In genomic region chr15:40754883-40755815, GRCh38 we compare ENCODE assay signal across 1 cellular context.
TF ChIP-seq lines count a peak whose summit lies in the region.

A gene with protein sequence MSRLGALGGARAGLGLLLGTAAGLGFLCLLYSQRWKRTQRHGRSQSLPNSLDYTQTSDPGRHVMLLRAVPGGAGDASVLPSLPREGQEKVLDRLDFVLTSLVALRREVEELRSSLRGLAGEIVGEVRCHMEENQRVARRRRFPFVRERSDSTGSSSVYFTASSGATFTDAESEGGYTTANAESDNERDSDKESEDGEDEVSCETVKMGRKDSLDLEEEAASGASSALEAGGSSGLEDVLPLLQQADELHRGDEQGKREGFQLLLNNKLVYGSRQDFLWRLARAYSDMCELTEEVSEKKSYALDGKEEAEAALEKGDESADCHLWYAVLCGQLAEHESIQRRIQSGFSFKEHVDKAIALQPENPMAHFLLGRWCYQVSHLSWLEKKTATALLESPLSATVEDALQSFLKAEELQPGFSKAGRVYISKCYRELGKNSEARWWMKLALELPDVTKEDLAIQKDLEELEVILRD (minus strand): TSS chr15:40755254. CDS start chr15:40754783, 471 bp downstream.

TF ChIP-seq in K562, 482 proteins besides CTCF, POLR2A, EP300 and RAD21 (continued from another document and continues in another):
- TF ChIP-seq ZNF12 (CRISPR knock-in tag; IDR thresholded peaks at IDR 0.05) (0 out of 2 replicates have a peak, but pooled peaks have one; percentile 12), MAZ (CRISPR knock-in tag; conservative IDR thresholded peaks at IDR 0.05 in 1 of 2, IDR thresholded peaks at IDR 0.05 in 1 of 2) (peak; percentile 72 to 96), ZNF561 (CRISPR knock-in tag; conservative IDR thresholded peaks at IDR 0.05) (no peak), TEAD4 (IDR thresholded peaks at IDR 0.05; ENCODE audit: low read length) (no peak), TEAD4 (CRISPR knock-in tag; IDR thresholded peaks at IDR 0.05; ENCODE audit: borderline replicate concordance) (no peak), ZNF584 (CRISPR knock-in tag; IDR thresholded peaks at IDR 0.05; ENCODE audit: low read depth) (no peak), ESRRB (CRISPR knock-in tag; IDR thresholded peaks at IDR 0.05; ENCODE audit: borderline replicate concordance) (no peak), ZNF609 (CRISPR knock-in tag; IDR thresholded peaks at IDR 0.05; ENCODE audit: borderline replicate concordance) (0 out of 2 replicates have a peak, but pooled peaks have one; percentile 38), ZBED1 (IDR thresholded peaks at IDR 0.05) (no peak), PREB (CRISPR knock-in tag; IDR thresholded peaks at IDR 0.05) (no peak), NRF1 (conservative IDR thresholded peaks at IDR 0.05 in 1 of 2, IDR thresholded peaks at IDR 0.05 in 1 of 2) (peak; percentile 83 to 84), E2F4 (CRISPR knock-in tag; IDR thresholded peaks at IDR 0.05; ENCODE audit: low read depth) (peak; percentile 53; the same call in 1 of the 2 replicates), ZNF766 (CRISPR knock-in tag; conservative IDR thresholded peaks at IDR 0.05) (no peak; the same call in 1 of the 2 replicates), PML (IDR thresholded peaks at IDR 0.05; ENCODE audit: low read length) (peak; percentile 81), ATF7 (IDR thresholded peaks at IDR 0.05) (peak; percentile 93), TAF1 (IDR thresholded peaks at IDR 0.05; ENCODE audit: control insufficient read depth, extremely low read depth, insufficient read depth, low read length, severe bottlenecking) (peak; percentile 87), NFRKB (IDR thresholded peaks at IDR 0.05; ENCODE audit: low read depth) (peak; percentile 97), BMI1 (IDR thresholded peaks at IDR 0.05; ENCODE audit: low read length) (no peak), E2F6 (IDR thresholded peaks at IDR 0.05; ENCODE audit: borderline replicate concordance in 1 of 2, extremely low read depth in 1 of 2, insufficient read depth in 1 of 2, insufficient read length in 1 of 2, low read depth in 1 of 2, low read length in 1 of 2, poor library complexity in 1 of 2, severe bottlenecking in 1 of 2) (peak; percentile 92 to 95), MCM3 (IDR thresholded peaks at IDR 0.05) (no peak), FUS (optimal IDR thresholded peaks at IDR 0.05; ENCODE audit: low read depth, low read length) (peak; percentile 55), RB1 (IDR thresholded peaks at IDR 0.05; ENCODE audit: low read depth) (peak; percentile 99), NR2F6 (CRISPR knock-in tag; IDR thresholded peaks at IDR 0.05) (no peak), NCOR1 (IDR thresholded peaks at IDR 0.05) (peak; percentile 29; the same call in 1 of the 2 replicates), MTA1 (IDR thresholded peaks at IDR 0.05; ENCODE audit: borderline replicate concordance) (peak; percentile 99), DPF2 (IDR thresholded peaks at IDR 0.05) (peak; percentile 66), SP1 (CRISPR knock-in tag; IDR thresholded peaks at IDR 0.05) (peak; percentile 95), ZNF76 (CRISPR knock-in tag; IDR thresholded peaks at IDR 0.05; ENCODE audit: borderline replicate concordance) (no peak), SMAD2 (IDR thresholded peaks at IDR 0.05; ENCODE audit: low read depth, low read length) (no peak), BCLAF1 (IDR thresholded peaks at IDR 0.05; ENCODE audit: borderline replicate concordance in 1 of 2, control insufficient read depth in 1 of 2, low read depth in 2 of 2, low read length in 1 of 2) (no peak), ZNF445 (CRISPR knock-in tag; IDR thresholded peaks at IDR 0.05; ENCODE audit: low read depth) (no peak), CREB5 (CRISPR knock-in tag; IDR thresholded peaks at IDR 0.05) (no peak), FOXP1 (CRISPR knock-in tag; IDR thresholded peaks at IDR 0.05) (peak; percentile 74; the same call in 1 of the 2 replicates), MITF (IDR thresholded peaks at IDR 0.05) (0 out of 2 replicates have a peak, but pooled peaks have one; percentile 15), RBBP5 (IDR thresholded peaks at IDR 0.05; ENCODE audit: borderline replicate concordance, insufficient read depth, low read length, poor library complexity, severe bottlenecking) (peak; percentile 63), BHLHE40 (IDR thresholded peaks at IDR 0.05; ENCODE audit: low read length) (peak; percentile 59; the same call in 1 of the 2 replicates), PHF8 (IDR thresholded peaks at IDR 0.05; ENCODE audit: borderline replicate concordance, low read length) (peak; percentile 91; the same call in 1 of the 2 replicates), ARID1B (IDR thresholded peaks at IDR 0.05) (peak; percentile 30; the same call in 1 of the 2 replicates), NR2C2 (CRISPR knock-in tag; IDR thresholded peaks at IDR 0.05) (no peak), NR2C2 (tag; IDR thresholded peaks at IDR 0.05) (peak; percentile 51; the same call in 1 of the 2 replicates), ELF2 (CRISPR knock-in tag; IDR thresholded peaks at IDR 0.05) (no peak)
- TF ChIP-seq, protein P1, sequence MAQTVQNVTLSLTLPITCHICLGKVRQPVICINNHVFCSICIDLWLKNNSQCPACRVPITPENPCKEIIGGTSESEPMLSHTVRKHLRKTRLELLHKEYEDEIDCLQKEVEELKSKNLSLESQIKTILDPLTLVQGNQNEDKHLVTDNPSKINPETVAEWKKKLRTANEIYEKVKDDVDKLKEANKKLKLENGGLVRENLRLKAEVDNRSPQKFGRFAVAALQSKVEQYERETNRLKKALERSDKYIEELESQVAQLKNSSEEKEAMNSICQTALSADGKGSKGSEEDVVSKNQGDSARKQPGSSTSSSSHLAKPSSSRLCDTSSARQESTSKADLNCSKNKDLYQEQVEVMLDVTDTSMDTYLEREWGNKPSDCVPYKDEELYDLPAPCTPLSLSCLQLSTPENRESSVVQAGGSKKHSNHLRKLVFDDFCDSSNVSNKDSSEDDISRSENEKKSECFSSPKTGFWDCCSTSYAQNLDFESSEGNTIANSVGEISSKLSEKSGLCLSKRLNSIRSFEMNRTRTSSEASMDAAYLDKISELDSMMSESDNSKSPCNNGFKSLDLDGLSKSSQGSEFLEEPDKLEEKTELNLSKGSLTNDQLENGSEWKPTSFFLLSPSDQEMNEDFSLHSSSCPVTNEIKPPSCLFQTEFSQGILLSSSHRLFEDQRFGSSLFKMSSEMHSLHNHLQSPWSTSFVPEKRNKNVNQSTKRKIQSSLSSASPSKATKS (CRISPR knock-in tag; IDR thresholded peaks at IDR 0.05), result no peak
- TF ChIP-seq, protein P2, sequence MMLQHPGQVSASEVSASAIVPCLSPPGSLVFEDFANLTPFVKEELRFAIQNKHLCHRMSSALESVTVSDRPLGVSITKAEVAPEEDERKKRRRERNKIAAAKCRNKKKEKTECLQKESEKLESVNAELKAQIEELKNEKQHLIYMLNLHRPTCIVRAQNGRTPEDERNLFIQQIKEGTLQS (IDR thresholded peaks at IDR 0.05), result peak; percentile 45
- TF ChIP-seq, protein P2 (CRISPR knock-in tag; conservative IDR thresholded peaks at IDR 0.05), result no peak
